In the genomic region with DNA sequence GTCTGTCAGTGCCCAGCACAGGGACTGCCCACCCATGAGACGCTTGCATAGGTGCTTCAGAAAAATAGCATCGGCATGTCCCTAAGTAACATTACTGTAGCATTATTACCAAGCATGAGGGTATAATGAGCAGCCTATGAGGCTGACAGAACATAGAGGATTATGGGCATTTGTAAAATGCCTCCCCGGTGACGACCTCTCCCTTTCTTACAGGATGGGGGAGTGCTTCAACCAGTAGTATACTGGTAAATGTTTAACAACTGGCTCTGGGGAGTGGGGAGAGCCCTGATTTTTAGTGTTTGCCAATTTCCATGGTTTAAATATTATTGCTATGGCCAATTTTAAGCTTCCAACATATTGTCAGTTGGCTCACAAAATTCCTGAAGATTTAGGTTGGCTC, we compare ENCODE assay signal across 1 cellular context.
TF ChIP-seq lines count a peak whose summit lies in the region.

No MANE protein-coding gene starts in this region.

TF ChIP-seq in GM23338, 12 proteins besides CTCF, POLR2A, EP300 and RAD21 (continued from another document):
- TF ChIP-seq, protein P1, sequence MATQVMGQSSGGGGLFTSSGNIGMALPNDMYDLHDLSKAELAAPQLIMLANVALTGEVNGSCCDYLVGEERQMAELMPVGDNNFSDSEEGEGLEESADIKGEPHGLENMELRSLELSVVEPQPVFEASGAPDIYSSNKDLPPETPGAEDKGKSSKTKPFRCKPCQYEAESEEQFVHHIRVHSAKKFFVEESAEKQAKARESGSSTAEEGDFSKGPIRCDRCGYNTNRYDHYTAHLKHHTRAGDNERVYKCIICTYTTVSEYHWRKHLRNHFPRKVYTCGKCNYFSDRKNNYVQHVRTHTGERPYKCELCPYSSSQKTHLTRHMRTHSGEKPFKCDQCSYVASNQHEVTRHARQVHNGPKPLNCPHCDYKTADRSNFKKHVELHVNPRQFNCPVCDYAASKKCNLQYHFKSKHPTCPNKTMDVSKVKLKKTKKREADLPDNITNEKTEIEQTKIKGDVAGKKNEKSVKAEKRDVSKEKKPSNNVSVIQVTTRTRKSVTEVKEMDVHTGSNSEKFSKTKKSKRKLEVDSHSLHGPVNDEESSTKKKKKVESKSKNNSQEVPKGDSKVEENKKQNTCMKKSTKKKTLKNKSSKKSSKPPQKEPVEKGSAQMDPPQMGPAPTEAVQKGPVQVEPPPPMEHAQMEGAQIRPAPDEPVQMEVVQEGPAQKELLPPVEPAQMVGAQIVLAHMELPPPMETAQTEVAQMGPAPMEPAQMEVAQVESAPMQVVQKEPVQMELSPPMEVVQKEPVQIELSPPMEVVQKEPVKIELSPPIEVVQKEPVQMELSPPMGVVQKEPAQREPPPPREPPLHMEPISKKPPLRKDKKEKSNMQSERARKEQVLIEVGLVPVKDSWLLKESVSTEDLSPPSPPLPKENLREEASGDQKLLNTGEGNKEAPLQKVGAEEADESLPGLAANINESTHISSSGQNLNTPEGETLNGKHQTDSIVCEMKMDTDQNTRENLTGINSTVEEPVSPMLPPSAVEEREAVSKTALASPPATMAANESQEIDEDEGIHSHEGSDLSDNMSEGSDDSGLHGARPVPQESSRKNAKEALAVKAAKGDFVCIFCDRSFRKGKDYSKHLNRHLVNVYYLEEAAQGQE (IDR thresholded peaks at IDR 0.05; ENCODE audit: unreplicated experiment): no peak
- no peak for TF ChIP-seq EZH2phosphoT487 (IDR thresholded peaks at IDR 0.05; ENCODE audit: unreplicated experiment)
- TF ChIP-seq STAT1 (IDR thresholded peaks at IDR 0.05; ENCODE audit: unreplicated experiment): no peak
- TF ChIP-seq ZNF114 (CRISPR knock-in tag; IDR thresholded peaks at IDR 0.05): no peak
- TF ChIP-seq, protein P2, sequence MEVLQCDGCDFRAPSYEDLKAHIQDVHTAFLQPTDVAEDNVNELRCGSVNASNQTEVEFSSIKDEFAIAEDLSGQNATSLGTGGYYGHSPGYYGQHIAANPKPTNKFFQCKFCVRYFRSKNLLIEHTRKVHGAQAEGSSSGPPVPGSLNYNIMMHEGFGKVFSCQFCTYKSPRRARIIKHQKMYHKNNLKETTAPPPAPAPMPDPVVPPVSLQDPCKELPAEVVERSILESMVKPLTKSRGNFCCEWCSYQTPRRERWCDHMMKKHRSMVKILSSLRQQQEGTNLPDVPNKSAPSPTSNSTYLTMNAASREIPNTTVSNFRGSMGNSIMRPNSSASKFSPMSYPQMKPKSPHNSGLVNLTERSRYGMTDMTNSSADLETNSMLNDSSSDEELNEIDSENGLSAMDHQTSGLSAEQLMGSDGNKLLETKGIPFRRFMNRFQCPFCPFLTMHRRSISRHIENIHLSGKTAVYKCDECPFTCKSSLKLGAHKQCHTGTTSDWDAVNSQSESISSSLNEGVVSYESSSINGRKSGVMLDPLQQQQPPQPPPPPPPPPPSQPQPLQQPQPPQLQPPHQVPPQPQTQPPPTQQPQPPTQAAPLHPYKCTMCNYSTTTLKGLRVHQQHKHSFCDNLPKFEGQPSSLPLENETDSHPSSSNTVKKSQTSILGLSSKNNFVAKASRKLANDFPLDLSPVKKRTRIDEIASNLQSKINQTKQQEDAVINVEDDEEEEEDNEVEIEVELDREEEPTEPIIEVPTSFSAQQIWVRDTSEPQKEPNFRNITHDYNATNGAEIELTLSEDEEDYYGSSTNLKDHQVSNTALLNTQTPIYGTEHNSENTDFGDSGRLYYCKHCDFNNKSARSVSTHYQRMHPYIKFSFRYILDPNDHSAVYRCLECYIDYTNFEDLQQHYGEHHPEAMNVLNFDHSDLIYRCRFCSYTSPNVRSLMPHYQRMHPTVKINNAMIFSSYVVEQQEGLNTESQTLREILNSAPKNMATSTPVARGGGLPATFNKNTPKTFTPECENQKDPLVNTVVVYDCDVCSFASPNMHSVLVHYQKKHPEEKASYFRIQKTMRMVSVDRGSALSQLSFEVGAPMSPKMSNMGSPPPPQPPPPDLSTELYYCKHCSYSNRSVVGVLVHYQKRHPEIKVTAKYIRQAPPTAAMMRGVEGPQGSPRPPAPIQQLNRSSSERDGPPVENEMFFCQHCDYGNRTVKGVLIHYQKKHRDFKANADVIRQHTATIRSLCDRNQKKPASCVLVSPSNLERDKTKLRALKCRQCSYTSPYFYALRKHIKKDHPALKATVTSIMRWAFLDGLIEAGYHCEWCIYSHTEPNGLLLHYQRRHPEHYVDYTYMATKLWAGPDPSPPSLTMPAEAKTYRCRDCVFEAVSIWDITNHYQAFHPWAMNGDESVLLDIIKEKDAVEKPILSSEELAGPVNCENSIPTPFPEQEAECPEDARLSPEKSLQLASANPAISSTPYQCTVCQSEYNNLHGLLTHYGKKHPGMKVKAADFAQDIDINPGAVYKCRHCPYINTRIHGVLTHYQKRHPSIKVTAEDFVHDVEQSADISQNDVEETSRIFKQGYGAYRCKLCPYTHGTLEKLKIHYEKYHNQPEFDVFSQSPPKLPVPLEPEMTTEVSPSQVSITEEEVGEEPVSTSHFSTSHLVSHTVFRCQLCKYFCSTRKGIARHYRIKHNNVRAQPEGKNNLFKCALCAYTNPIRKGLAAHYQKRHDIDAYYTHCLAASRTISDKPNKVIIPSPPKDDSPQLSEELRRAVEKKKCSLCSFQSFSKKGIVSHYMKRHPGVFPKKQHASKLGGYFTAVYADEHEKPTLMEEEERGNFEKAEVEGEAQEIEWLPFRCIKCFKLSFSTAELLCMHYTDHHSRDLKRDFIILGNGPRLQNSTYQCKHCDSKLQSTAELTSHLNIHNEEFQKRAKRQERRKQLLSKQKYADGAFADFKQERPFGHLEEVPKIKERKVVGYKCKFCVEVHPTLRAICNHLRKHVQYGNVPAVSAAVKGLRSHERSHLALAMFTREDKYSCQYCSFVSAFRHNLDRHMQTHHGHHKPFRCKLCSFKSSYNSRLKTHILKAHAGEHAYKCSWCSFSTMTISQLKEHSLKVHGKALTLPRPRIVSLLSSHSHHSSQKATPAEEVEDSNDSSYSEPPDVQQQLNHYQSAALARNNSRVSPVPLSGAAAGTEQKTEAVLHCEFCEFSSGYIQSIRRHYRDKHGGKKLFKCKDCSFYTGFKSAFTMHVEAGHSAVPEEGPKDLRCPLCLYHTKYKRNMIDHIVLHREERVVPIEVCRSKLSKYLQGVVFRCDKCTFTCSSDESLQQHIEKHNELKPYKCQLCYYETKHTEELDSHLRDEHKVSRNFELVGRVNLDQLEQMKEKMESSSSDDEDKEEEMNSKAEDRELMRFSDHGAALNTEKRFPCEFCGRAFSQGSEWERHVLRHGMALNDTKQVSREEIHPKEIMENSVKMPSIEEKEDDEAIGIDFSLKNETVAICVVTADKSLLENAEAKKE (CRISPR knock-in tag; IDR thresholded peaks at IDR 0.05): no peak
- no peak for TF ChIP-seq NANOG (IDR thresholded peaks at IDR 0.05; ENCODE audit: borderline replicate concordance)
- TF ChIP-seq POLR2AphosphoS5 (IDR thresholded peaks at IDR 0.05; ENCODE audit: low read depth): no peak
TF ChIP-seq in GM23338: peak in this region for 0.
